10 cellular contexts compared by ENCODE assay signal in genomic region chr19:4671182-4671851, GRCh38. TPM values are rescaled to one million over a fixed set of nuclear protein-coding genes. Genes with fewer than 3 reads are reported as not detected.
DNase-seq lines count a peak whose midpoint lies in the region; ATAC-seq and TF ChIP-seq lines count a peak whose summit lies in the region.
"Had no signal": no experiment of that assay in that cellular context is flagged by ENCODE, and none has a peak within 500 bp of the region (broad histone marks: within the 10 kb centered on the region; RNA-seq: fewer than 3 reads in every experiment).

No MANE protein-coding gene starts in this region.

- in situ Hi-C loops in gastrocnemius medialis (cut with MboI; ENCODE audit: low sequenced_read_pairs in 4 of 4), result no loop called here

- peaks cover 17% of the 10 kb centered on the region for H3K4me1 Mint-ChIP-seq in activated CD4-positive, alpha-beta T cell treated with anti-CD3 and anti-CD28 coated beads, Interleukin-2, amount 10 ng/mL, durations not matched to agents 7 days and 5 days
- no peaks in the 10 kb centered on the region for H3K4me1 Mint-ChIP-seq in activated T-helper 17 cell treated with anti-CD3 and anti-CD28 coated beads, Interleukin-2, amount 50 U/mL, for 72 hours

- CTCF ChIA-PET in activated CD4-positive, alpha-beta T cell treated with anti-CD3 and anti-CD28 coated beads, Interleukin-2, amount 10 ng/mL, durations not matched to agents 7 days and 5 days (lab: Charles Lee), result no interaction called here

- intact Hi-C loops in left ventricle myocardium superior (cut with micrococcal nuclease) (no loop called here), gastrocnemius medialis (cut with DNase I; ENCODE audit: low total_unique reads) (loop anchor here (2.0 kb wide), 1 partner anchor 51 kb away; the partner anchor contains the start of gene DPP9)

- no peaks in the 10 kb centered on the region for H3K27me3 ChIP-seq in gastrocnemius medialis
- H3K27me3 ChIP-seq in BE2C, result no peaks in the 10 kb centered on the region

- ATAC-seq in activated T-helper 17 cell treated with anti-CD3 and anti-CD28 coated beads, Interleukin-2, amount 50 U/mL, for 72 hours (replicated peaks), result no peak
- ATAC-seq in left ventricle myocardium superior (peak; percentile 32), gastrocnemius medialis (peak; percentile 57 to 72), GM21717 (IDR thresholded peaks at IDR 0.05; ENCODE audit: unreplicated experiment) (no peak)

- H3K36me3 ChIP-seq in gastrocnemius medialis (peaks cover 0 to 28% of the 10 kb centered on the region in 2 donors), BE2C (peaks cover 25% of the 10 kb centered on the region)

- TF ChIP-seq POLR2A in gastrocnemius medialis (IDR thresholded peaks at IDR 0.05), result peak in 1 of 2 donors; percentile 17

- peak overlapping the region; percentile 37 for H3K27ac Mint-ChIP-seq in activated CD4-positive, alpha-beta T cell treated with anti-CD3 and anti-CD28 coated beads, Interleukin-2, amount 10 ng/mL, durations not matched to agents 7 days and 5 days
- H3K27ac Mint-ChIP-seq in activated T-helper 17 cell treated with anti-CD3 and anti-CD28 coated beads, Interleukin-2, amount 50 U/mL, for 72 hours, result peak overlapping the region; percentile 42

- H3K9me3 Mint-ChIP-seq in activated CD4-positive, alpha-beta T cell treated with anti-CD3 and anti-CD28 coated beads, Interleukin-2, amount 10 ng/mL, durations not matched to agents 7 days and 5 days, result no peaks in the 10 kb centered on the region
- no peaks in the 10 kb centered on the region for H3K9me3 Mint-ChIP-seq in activated T-helper 17 cell treated with anti-CD3 and anti-CD28 coated beads, Interleukin-2, amount 50 U/mL, for 72 hours

- peak overlapping the region; percentile 90 to 95 (median 92) for H3K27ac ChIP-seq in gastrocnemius medialis

- POLR2A ChIA-PET in activated CD4-positive, alpha-beta T cell treated with anti-CD3 and anti-CD28 coated beads, Interleukin-2, amount 10 ng/mL, durations not matched to agents 7 days and 5 days (lab: Charles Lee), result no interaction called here

- H3K36me3 Mint-ChIP-seq in activated CD4-positive, alpha-beta T cell treated with anti-CD3 and anti-CD28 coated beads, Interleukin-2, amount 10 ng/mL, durations not matched to agents 7 days and 5 days (ENCODE audit: low read depth), result peaks cover 8% of the 10 kb centered on the region
- H3K36me3 Mint-ChIP-seq in activated T-helper 17 cell treated with anti-CD3 and anti-CD28 coated beads, Interleukin-2, amount 50 U/mL, for 72 hours (ENCODE audit: low read depth), result peaks cover 44% of the 10 kb centered on the region

- no peak for TF ChIP-seq CTCF in gastrocnemius medialis (IDR thresholded peaks at IDR 0.05 in 4 of 5, conservative IDR thresholded peaks at IDR 0.05 in 1 of 5)
- TF ChIP-seq CTCF in BE2C (IDR thresholded peaks at IDR 0.05; ENCODE audit: low read depth, low read length), result no peak

- no peak for DNase-seq in activated CD4-positive, alpha-beta T cell treated with anti-CD3 and anti-CD28 coated beads, Interleukin-2, amount 10 ng/mL, durations not matched to agents 7 days and 5 days
- no peak for DNase-seq in activated CD4-positive, alpha-beta T cell treated with anti-CD3 and anti-CD28 coated beads, Interleukin-2, amount 50 U/mL, for 48 hours
- DNase-seq in left ventricle myocardium superior (no peak), gastrocnemius medialis (peak; percentile 69 to 82), T-helper 1 cell (no peak), BE2C (no peak)
- DNase-seq: activated naive CD4-positive, alpha-beta T cell treated with Interleukin-2 at 50 U/mL for 16 hours; OCI-M1 had no signal

- no peak overlapping the region for H3K4me3 ChIP-seq in gastrocnemius medialis
- no peak overlapping the region for H3K4me3 ChIP-seq in BE2C (ENCODE audit: low read depth, low read length)

- H3K4me1 ChIP-seq in gastrocnemius medialis, result peaks cover 21 to 25% of the 10 kb centered on the region in 2 donors
- peaks cover 8% of the 10 kb centered on the region for H3K4me1 ChIP-seq in BE2C

- no peaks in the 10 kb centered on the region for H3K27me3 Mint-ChIP-seq in activated CD4-positive, alpha-beta T cell treated with anti-CD3 and anti-CD28 coated beads, Interleukin-2, amount 10 ng/mL, durations not matched to agents 7 days and 5 days
- H3K27me3 Mint-ChIP-seq in activated T-helper 17 cell treated with anti-CD3 and anti-CD28 coated beads, Interleukin-2, amount 50 U/mL, for 72 hours, result no peaks in the 10 kb centered on the region

- H3K4me3 Mint-ChIP-seq in activated CD4-positive, alpha-beta T cell treated with anti-CD3 and anti-CD28 coated beads, Interleukin-2, amount 10 ng/mL, durations not matched to agents 7 days and 5 days, result peak overlapping the region; percentile 32
- peak overlapping the region; percentile 87 for H3K4me3 Mint-ChIP-seq in activated T-helper 17 cell treated with anti-CD3 and anti-CD28 coated beads, Interleukin-2, amount 50 U/mL, for 72 hours

- H3K9me3 ChIP-seq in gastrocnemius medialis (no peaks in the 10 kb centered on the region), BE2C (no peaks in the 10 kb centered on the region)

RNA-seq across cellular contexts. Expression of gene MYDGF, which starts 1.2 kb away (rescaled TPM):
- 10 to 100 TPM; 36.2 to 45.3 TPM for total RNA-seq in activated CD4-positive, alpha-beta T cell treated with anti-CD3 and anti-CD28 coated beads, Interleukin-2, amount 10 ng/mL, durations not matched to agents 7 days and 5 days
- total RNA-seq in activated T-helper 17 cell treated with anti-CD3 and anti-CD28 coated beads, Interleukin-2, amount 50 U/mL, for 72 hours, result 10 to 100 TPM; 47.8 to 79.0 TPM
- total RNA-seq in left ventricle myocardium superior (27.0 TPM), gastrocnemius medialis (10 to 100 TPM in 2 of 4 donors, 1 to 10 TPM in 2; 8.0 to 12.9 (median 10.1) TPM)
- polyA plus RNA-seq in BE2C (2012; ENCODE audit: insufficient read depth, insufficient read length, low read depth), result 319 TPM

RNA-seq across cellular contexts. Expression of gene TNFAIP8L1, which starts 32.0 kb away (rescaled TPM):
- 10 to 100 TPM; 19.6 to 21.9 TPM for total RNA-seq in activated CD4-positive, alpha-beta T cell treated with anti-CD3 and anti-CD28 coated beads, Interleukin-2, amount 10 ng/mL, durations not matched to agents 7 days and 5 days
- total RNA-seq in activated T-helper 17 cell treated with anti-CD3 and anti-CD28 coated beads, Interleukin-2, amount 50 U/mL, for 72 hours, result 10 to 100 TPM; 18.0 to 23.6 TPM
- total RNA-seq in left ventricle myocardium superior, result 4.8 TPM
- total RNA-seq in gastrocnemius medialis, result 1 to 10 TPM; 1.3 to 2.9 (median 1.7) TPM
- polyA plus RNA-seq in BE2C (2012; ENCODE audit: insufficient read depth, insufficient read length, low read depth), result 1.7 TPM

RNA-seq across cellular contexts. Expression of gene DPP9, which starts 52.3 kb away (rescaled TPM):
- 10 to 100 TPM; 70.5 to 79.3 TPM for total RNA-seq in activated CD4-positive, alpha-beta T cell treated with anti-CD3 and anti-CD28 coated beads, Interleukin-2, amount 10 ng/mL, durations not matched to agents 7 days and 5 days
- total RNA-seq in activated T-helper 17 cell treated with anti-CD3 and anti-CD28 coated beads, Interleukin-2, amount 50 U/mL, for 72 hours, result 10 to 100 TPM; 52.3 to 90.9 TPM
- 53.9 TPM for total RNA-seq in left ventricle myocardium superior
- total RNA-seq in gastrocnemius medialis, result 100 to 1,000 TPM in 3 of 4 donors, 10 to 100 TPM in 1; 92.6 to 208 (median 148) TPM
- polyA plus RNA-seq in BE2C (2012; ENCODE audit: insufficient read depth, insufficient read length, low read depth), result 108 TPM

Comparison
In these comparisons a context has a peak if more than half of its experiments do, and no peak if none do; other contexts are left out.
1. DNase-seq: peak in gastrocnemius medialis (2 of 2); none in activated CD4-positive, alpha-beta T cell treated with anti-CD3 and anti-CD28 coated beads, Interleukin-2, amount 10 ng/mL, durations not matched to agents 7 days and 5 days (single experiment), activated CD4-positive, alpha-beta T cell treated with anti-CD3 and anti-CD28 coated beads, Interleukin-2, amount 50 U/mL, for 48 hours (0 of 2), left ventricle myocardium superior (single experiment), T-helper 1 cell (0 of 5) and BE2C (single experiment).
2. ATAC-seq: peak in left ventricle myocardium superior (single experiment) and gastrocnemius medialis (2 of 2); none in activated T-helper 17 cell treated with anti-CD3 and anti-CD28 coated beads, Interleukin-2, amount 50 U/mL, for 72 hours (single experiment) and GM21717 (single experiment).